ENCODE assay signal across 1 cellular context in genomic region chr1:234978397-234979291, GRCh38.
TF ChIP-seq lines count a peak whose summit lies in the region.

No MANE protein-coding gene starts in this region.

TF ChIP-seq in HepG2, 621 proteins besides CTCF, POLR2A, EP300 and RAD21 (continued from another document and continues in another):
- TF ChIP-seq GLI4 (CRISPR knock-in tag; IDR thresholded peaks at IDR 0.05; ENCODE audit: borderline replicate concordance) (no peak), ZBTB34 (CRISPR knock-in tag; IDR thresholded peaks at IDR 0.05) (peak; percentile 95), NCOR1 (IDR thresholded peaks at IDR 0.05; ENCODE audit: borderline replicate concordance, low read length) (peak; percentile 99), ARID4A (CRISPR knock-in tag; IDR thresholded peaks at IDR 0.05; ENCODE audit: borderline replicate concordance) (peak; percentile 77; the same call in 1 of the 2 replicates), ZNF75D (CRISPR knock-in tag; IDR thresholded peaks at IDR 0.05; ENCODE audit: borderline replicate concordance) (no peak), MAX (IDR thresholded peaks at IDR 0.05) (no peak), ZNF414 (CRISPR knock-in tag; IDR thresholded peaks at IDR 0.05) (peak; percentile 84), FOXK1 (CRISPR knock-in tag; IDR thresholded peaks at IDR 0.05; ENCODE audit: borderline replicate concordance, low read depth) (peak; percentile 86), JUNB (CRISPR knock-in tag; IDR thresholded peaks at IDR 0.05; ENCODE audit: borderline replicate concordance) (no peak), ZBTB7A (CRISPR knock-in tag; IDR thresholded peaks at IDR 0.05) (no peak), ZBTB1 (CRISPR knock-in tag; IDR thresholded peaks at IDR 0.05; ENCODE audit: borderline replicate concordance) (no peak), ZNF441 (CRISPR knock-in tag; IDR thresholded peaks at IDR 0.05; ENCODE audit: borderline replicate concordance) (no peak), ZFP1 (CRISPR knock-in tag; IDR thresholded peaks at IDR 0.05) (no peak), TFAP4 (IDR thresholded peaks at IDR 0.05; ENCODE audit: borderline replicate concordance, low read depth) (peak; percentile 99), ZNF362 (CRISPR knock-in tag; IDR thresholded peaks at IDR 0.05; ENCODE audit: borderline replicate concordance) (peak; percentile 75; the same call in 1 of the 2 replicates), CHD2 (IDR thresholded peaks at IDR 0.05; ENCODE audit: low read depth, low read length) (no peak), SRSF1 (optimal IDR thresholded peaks at IDR 0.05; ENCODE audit: low read depth, low read length) (no peak), ZNF510 (CRISPR knock-in tag; IDR thresholded peaks at IDR 0.05; ENCODE audit: low read depth) (0 out of 2 replicates have a peak, but pooled peaks have one; percentile 52), ZSCAN29 (CRISPR knock-in tag; conservative IDR thresholded peaks at IDR 0.05) (peak; percentile 70; the same call in 1 of the 2 replicates), RFX1 (IDR thresholded peaks at IDR 0.05) (no peak), THAP8 (CRISPR knock-in tag; IDR thresholded peaks at IDR 0.05; ENCODE audit: borderline replicate concordance) (no peak), PAWR (CRISPR knock-in tag; IDR thresholded peaks at IDR 0.05; ENCODE audit: borderline replicate concordance) (0 out of 2 replicates have a peak, but pooled peaks have one; percentile 30), BRF2 (CRISPR knock-in tag; IDR thresholded peaks at IDR 0.05) (no peak), MAFF (IDR thresholded peaks at IDR 0.05; ENCODE audit: low read depth, low read length) (no peak), YY1 (IDR thresholded peaks at IDR 0.05; ENCODE audit: insufficient read depth, insufficient replicate concordance, low read depth, low read length) (peak; percentile 15), ZFP36 (IDR thresholded peaks at IDR 0.05; ENCODE audit: borderline replicate concordance, low read depth, low read length, partially characterized antibody) (no peak), ZNF576 (CRISPR knock-in tag; IDR thresholded peaks at IDR 0.05) (no peak), GATA4 (IDR thresholded peaks at IDR 0.05; ENCODE audit: borderline replicate concordance, low read depth) (peak; percentile 65; the same call in 1 of the 2 replicates), KDM3A (CRISPR knock-in tag; IDR thresholded peaks at IDR 0.05; ENCODE audit: low read depth) (peak; percentile 63; the same call in 1 of the 2 replicates), TBX3 (IDR thresholded peaks at IDR 0.05; ENCODE audit: borderline replicate concordance) (peak; percentile 77; the same call in 1 of the 2 replicates), SP1 (IDR thresholded peaks at IDR 0.05) (no peak), SP1 (CRISPR knock-in tag; IDR thresholded peaks at IDR 0.05) (no peak), ZNF367 (CRISPR knock-in tag; IDR thresholded peaks at IDR 0.05; ENCODE audit: borderline replicate concordance) (no peak), NPAS2 (CRISPR knock-in tag; IDR thresholded peaks at IDR 0.05; ENCODE audit: borderline replicate concordance) (no peak), PHF8 (CRISPR knock-in tag; IDR thresholded peaks at IDR 0.05) (peak; percentile 26; the same call in 1 of the 2 replicates), KDM6A (CRISPR knock-in tag; IDR thresholded peaks at IDR 0.05; ENCODE audit: low read depth) (peak; percentile 59), ZNF3 (CRISPR knock-in tag; IDR thresholded peaks at IDR 0.05) (no peak), TFDP1 (CRISPR knock-in tag; IDR thresholded peaks at IDR 0.05; ENCODE audit: borderline replicate concordance) (no peak; the same call in 1 of the 2 replicates), DR1 (CRISPR knock-in tag; IDR thresholded peaks at IDR 0.05) (no peak), REXO4 (CRISPR knock-in tag; IDR thresholded peaks at IDR 0.05; ENCODE audit: borderline replicate concordance) (no peak), ZNF235 (CRISPR knock-in tag; IDR thresholded peaks at IDR 0.05; ENCODE audit: borderline replicate concordance) (no peak), ATF6 (CRISPR knock-in tag; conservative IDR thresholded peaks at IDR 0.05) (no peak), ZNF281 (CRISPR knock-in tag; IDR thresholded peaks at IDR 0.05; ENCODE audit: borderline replicate concordance) (peak; percentile 55; the same call in 1 of the 2 replicates)
